ENCODE assay signal across 8 cellular contexts in the genomic region with DNA sequence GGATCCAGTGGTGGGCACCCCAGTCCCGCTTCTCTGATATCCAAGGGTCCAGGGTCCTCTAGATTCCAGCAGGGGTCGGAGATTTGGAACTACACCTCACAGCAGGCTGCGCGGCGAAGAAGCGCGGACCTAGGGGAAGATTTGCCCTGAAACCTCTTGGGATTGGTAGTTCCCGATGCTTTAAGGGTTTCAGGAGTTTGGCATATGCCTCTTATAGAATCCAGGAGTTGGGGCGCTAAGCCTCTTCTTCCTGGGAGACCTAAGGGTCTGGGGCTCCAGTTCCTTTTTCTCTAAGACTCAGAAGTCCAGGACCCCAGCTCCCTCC. TPM values are rescaled to one million over a fixed set of nuclear protein-coding genes. Genes with fewer than 3 reads are reported as not detected.
A peak's percentile ranks its signal among the peaks of the same experiment; 100 is the strongest.
DNase-seq lines count a peak whose midpoint lies in the region; ATAC-seq and TF ChIP-seq lines count a peak whose summit lies in the region.

No MANE protein-coding gene starts in this region.

- H3K9ac ChIP-seq in BLaER1 treated with 17β-estradiol and CSF1 and Interleukin-3, amounts not matched to agents 10 nM and 100 nM: peak overlapping the region; percentile 81 to 90 (median 87)

- H3K36me3 ChIP-seq in BLaER1 treated with 17β-estradiol and CSF1 and Interleukin-3, amounts not matched to agents 10 nM and 100 nM: peaks cover 29 to 63% (median 56%) of the 10 kb centered on the region in 11 experiments

- H3K4me1 Mint-ChIP-seq in natural killer cell: peaks cover 33 to 50% of the 10 kb centered on the region in 2 donors

- H4K20me1 ChIP-seq in BLaER1 treated with 17β-estradiol and CSF1 and Interleukin-3, amounts not matched to agents 10 nM and 100 nM: peaks cover 13 to 64% (median 33%) of the 10 kb centered on the region in 11 experiments; a peak in 20 of 22 replicates

- H3K36me3 Mint-ChIP-seq in natural killer cell: no peaks in the 10 kb centered on the region

- H3K27me3 Mint-ChIP-seq in natural killer cell (ENCODE audit: low read depth in 2 of 2): no peaks in the 10 kb centered on the region

- peaks cover 27 to 55% (median 31%) of the 10 kb centered on the region in 10 experiments for H3K4me1 ChIP-seq in BLaER1 treated with 17β-estradiol and CSF1 and Interleukin-3, amounts not matched to agents 10 nM and 100 nM

- peak overlapping the region; percentile 90 to 99 (median 98) for H3K4me2 ChIP-seq in BLaER1 treated with 17β-estradiol and CSF1 and Interleukin-3, amounts not matched to agents 10 nM and 100 nM

- no peak for DNase-seq in Jurkat, Clone E6-1 (ENCODE audit: low read depth, low spot score)
- DNase-seq in choroid plexus epithelial cell (ENCODE audit: low read depth) (no peak), natural killer cell (no peak), NCI-H526 (lab: John Stamatoyannopoulos, UW) (no peak), NCI-H446 (lab: John Stamatoyannopoulos, UW) (no peak), mucosa of gallbladder (ENCODE audit: low spot score) (no peak)

- ATAC-seq in natural killer cell (peak; percentile 1 to 6 (median 1)), HG03025 (IDR thresholded peaks at IDR 0.05; ENCODE audit: low FRiP score, unreplicated experiment) (no peak)

- TF ChIP-seq CTCF in choroid plexus epithelial cell (conservative IDR thresholded peaks at IDR 0.05; ENCODE audit: low read depth, low read length) (no peak), natural killer cell (IDR thresholded peaks at IDR 0.05) (no peak)

- H3K9me3 Mint-ChIP-seq in natural killer cell: no peaks in the 10 kb centered on the region

- H3K4me3 Mint-ChIP-seq in natural killer cell: peak overlapping the region; percentile 99

- peak overlapping the region; percentile 68 to 83 (median 76) for H3K27ac ChIP-seq in BLaER1 treated with 17β-estradiol and CSF1 and Interleukin-3, amounts not matched to agents 10 nM and 100 nM

- intact Hi-C loops in natural killer cell (cut with micrococcal nuclease): no loop called here

- H3K9me3 ChIP-seq in BLaER1 treated with 17β-estradiol and CSF1 and Interleukin-3, amounts not matched to agents 10 nM and 100 nM (replicated peaks in 1 of 11): no peaks in the 10 kb centered on the region

- H3K27ac Mint-ChIP-seq in natural killer cell: peak overlapping the region; percentile 96 to 99

- H3K4me3 ChIP-seq in BLaER1 treated with 17β-estradiol and CSF1 and Interleukin-3, amounts not matched to agents 10 nM and 100 nM: peak overlapping the region; percentile 78 to 99 (median 86)
- peak overlapping the region; percentile 96 for H3K4me3 ChIP-seq in Jurkat, Clone E6-1 (ENCODE audit: low read length)
- peak overlapping the region; percentile 86 for H3K4me3 ChIP-seq in choroid plexus epithelial cell (ENCODE audit: low read depth, low read length)

- H3K27me3 ChIP-seq in BLaER1 treated with 17β-estradiol and CSF1 and Interleukin-3, amounts not matched to agents 10 nM and 100 nM: no peaks in the 10 kb centered on the region

RNA-seq across cellular contexts. Expression of a gene that starts 0.3 kb away (rescaled TPM):
- 98.5 TPM for polyA plus RNA-seq in Jurkat, Clone E6-1 (2012; ENCODE audit: insufficient read depth, insufficient read length)
- 10 to 100 TPM; 15.6 to 34.6 (median 22.3) TPM for total RNA-seq in natural killer cell
- total RNA-seq in mucosa of gallbladder: 18.9 TPM

RNA-seq across cellular contexts. Expression of a gene that starts 0.4 kb away (rescaled TPM):
- 97.7 TPM for polyA plus RNA-seq in Jurkat, Clone E6-1 (2012; ENCODE audit: insufficient read depth, insufficient read length)
- 100 to 1,000 TPM; 176 to 184 (median 179) TPM for total RNA-seq in natural killer cell
- 174 TPM for total RNA-seq in mucosa of gallbladder

RNA-seq across cellular contexts. Expression of a gene that starts 11.0 kb away (rescaled TPM):
- 378 TPM for polyA plus RNA-seq in Jurkat, Clone E6-1 (2012; ENCODE audit: insufficient read depth, insufficient read length)
- total RNA-seq in natural killer cell: 10 to 100 TPM; 77.0 to 92.5 (median 78.2) TPM
- total RNA-seq in mucosa of gallbladder: 103 TPM

RNA-seq across cellular contexts. Expression of a gene that starts 23.3 kb away (rescaled TPM):
- polyA plus RNA-seq in Jurkat, Clone E6-1 (2012; ENCODE audit: insufficient read depth, insufficient read length): 5.7 TPM
- total RNA-seq in natural killer cell: 1 to 10 TPM; 2.3 to 2.9 (median 2.4) TPM
- 1.3 TPM for total RNA-seq in mucosa of gallbladder

RNA-seq across cellular contexts. Expression of a gene that starts 24.1 kb away (rescaled TPM):
- 34.5 TPM for polyA plus RNA-seq in Jurkat, Clone E6-1 (2012; ENCODE audit: insufficient read depth, insufficient read length)
- 10 to 100 TPM; 38.9 to 46.2 (median 44.9) TPM for total RNA-seq in natural killer cell
- total RNA-seq in mucosa of gallbladder: 86.0 TPM
